10 cellular contexts compared by ENCODE assay signal in genomic region chr5:72555871-72556270, GRCh38. TPM values are rescaled to one million over a fixed set of nuclear protein-coding genes. Genes with fewer than 3 reads are reported as not detected.
A peak's percentile ranks its signal among the peaks of the same experiment; 100 is the strongest.
DNase-seq lines count a peak whose midpoint lies in the region; ATAC-seq and TF ChIP-seq lines count a peak whose summit lies in the region.
"Had no signal": no experiment of that assay in that cellular context is flagged by ENCODE, and none has a peak within 500 bp of the region (broad histone marks: within the 10 kb centered on the region; RNA-seq: fewer than 3 reads in every experiment).

No MANE protein-coding gene starts in this region.

- no peaks in the 10 kb centered on the region for H3K36me3 Mint-ChIP-seq in Caco-2 (ENCODE audit: insufficient read depth, unreplicated experiment)
- no peaks in the 10 kb centered on the region for H3K36me3 Mint-ChIP-seq in dendritic cell treated with granulocyte-macrophage colony-stimulating factor and Interleukin-4, amounts not matched to agents 40 ng/mL and 50 ng/mL, for 4 days (ENCODE audit: low read depth)
- H3K36me3 Mint-ChIP-seq in neural progenitor cell: no peaks in the 10 kb centered on the region

- TF ChIP-seq POLR2A in stomach (IDR thresholded peaks at IDR 0.05): no peak

- H3K9me3 Mint-ChIP-seq in Caco-2 (ENCODE audit: unreplicated experiment) (no peaks in the 10 kb centered on the region), neural progenitor cell (no peaks in the 10 kb centered on the region)
- no peaks in the 10 kb centered on the region for H3K9me3 Mint-ChIP-seq in dendritic cell treated with granulocyte-macrophage colony-stimulating factor and Interleukin-4, amounts not matched to agents 40 ng/mL and 50 ng/mL, for 4 days

- H3K4me1 ChIP-seq in Caco-2: no peaks in the 10 kb centered on the region
- peaks cover 14% of the 10 kb centered on the region for H3K4me1 ChIP-seq in neural progenitor cell
- H3K4me1 ChIP-seq in stomach: peaks cover 7 to 21% (median 18%) of the 10 kb centered on the region in 4 donors

- H3K4me1 Mint-ChIP-seq in Caco-2 (ENCODE audit: low read depth, unreplicated experiment) (peaks cover 7% of the 10 kb centered on the region), neural progenitor cell (peaks cover 43% of the 10 kb centered on the region)
- H3K4me1 Mint-ChIP-seq in dendritic cell treated with granulocyte-macrophage colony-stimulating factor and Interleukin-4, amounts not matched to agents 40 ng/mL and 50 ng/mL, for 4 days (ENCODE audit: low read depth): peaks cover 26% of the 10 kb centered on the region

- CTCF ChIA-PET in Caco-2 (lab: Charles Lee): interaction anchor here (2.0 kb wide), 1 partner anchor 189 kb away, joined by 11 read pairs; no protein-coding TSS in a partner anchor

- H3K4me3 ChIP-seq in Caco-2 (ENCODE audit: low read depth, low read length) (peak overlapping the region; percentile 44), neural progenitor cell (peak overlapping the region; percentile 34), stomach (peak overlapping the region in 1 of 4 donors; percentile 52)

- H3K27ac Mint-ChIP-seq in Caco-2 (ENCODE audit: unreplicated experiment) (peak overlapping the region; percentile 58), neural progenitor cell (peak overlapping the region; percentile 85)
- H3K27ac Mint-ChIP-seq in dendritic cell treated with granulocyte-macrophage colony-stimulating factor and Interleukin-4, amounts not matched to agents 40 ng/mL and 50 ng/mL, for 4 days: peak overlapping the region; percentile 86

- H3K27ac ChIP-seq in neural progenitor cell (no peak overlapping the region), stomach (peak overlapping the region in 1 of 5 donors; percentile 71)

- no peak overlapping the region for H3K9ac ChIP-seq in neural progenitor cell

- peaks cover 14% of the 10 kb centered on the region for H3F3A ChIP-seq in neural progenitor cell (ENCODE audit: low read depth)

- H3K79me2 ChIP-seq in neural progenitor cell (ENCODE audit: low read depth): no peaks in the 10 kb centered on the region

- TF ChIP-seq EP300 in stomach (IDR thresholded peaks at IDR 0.05): no peak

- no peaks in the 10 kb centered on the region for H4K20me1 ChIP-seq in neural progenitor cell (ENCODE audit: low read depth)

- H3K27me3 Mint-ChIP-seq in Caco-2 (ENCODE audit: insufficient read depth, unreplicated experiment) (no peaks in the 10 kb centered on the region), neural progenitor cell (ENCODE audit: insufficient read depth, low read depth) (peaks cover 8% of the 10 kb centered on the region)
- peaks cover 26% of the 10 kb centered on the region for H3K27me3 Mint-ChIP-seq in dendritic cell treated with granulocyte-macrophage colony-stimulating factor and Interleukin-4, amounts not matched to agents 40 ng/mL and 50 ng/mL, for 4 days

- 36 to 58% (median 53%) methylated on average over 1 of the region's 1 CpG for WGBS in stomach, 5 donors

- peak overlapping the region; percentile 79 for H3K4me2 ChIP-seq in neural progenitor cell

- H3K9me3 ChIP-seq in Caco-2: no peaks in the 10 kb centered on the region
- no peaks in the 10 kb centered on the region for H3K9me3 ChIP-seq in neural progenitor cell (ENCODE audit: low read depth)
- H3K9me3 ChIP-seq in stomach: no peaks in the 10 kb centered on the region

- TF ChIP-seq CTCF in Caco-2 (IDR thresholded peaks at IDR 0.05; ENCODE audit: insufficient read depth in 1 of 2, low read depth in 1 of 2, low read length in 1 of 2, severe bottlenecking in 1 of 2, unreplicated experiment in 1 of 2) (no peak), neural progenitor cell (IDR thresholded peaks at IDR 0.05) (no peak), stomach (IDR thresholded peaks at IDR 0.05) (no peak)

- ATAC-seq in HG03571 (IDR thresholded peaks at IDR 0.05; ENCODE audit: unreplicated experiment): no peak

- POLR2A ChIA-PET in Caco-2 (lab: Charles Lee): no interaction called here

- BruUV-seq in Caco-2 (replicated peaks; lab: Mats Ljungman, UMichigan): no TSS peak

- H2AFZ ChIP-seq in neural progenitor cell (replicated peaks): peak overlapping the region; percentile 90

- H3K4me3 Mint-ChIP-seq in Caco-2 (ENCODE audit: unreplicated experiment): peak overlapping the region; percentile 80
- no peak overlapping the region for H3K4me3 Mint-ChIP-seq in dendritic cell treated with granulocyte-macrophage colony-stimulating factor and Interleukin-4, amounts not matched to agents 40 ng/mL and 50 ng/mL, for 4 days
- peak overlapping the region; percentile 75 for H3K4me3 Mint-ChIP-seq in neural progenitor cell

- DNase-seq in Caco-2: no peak
- peak; percentile 54 for DNase-seq in NCI-H1092 treated with DMSO at 0.1 percent for 48 hours (lab: John Stamatoyannopoulos, UW)
- DNase-seq in neural progenitor cell (ENCODE audit: low spot score): peak; percentile 38
- no peak for DNase-seq in NCI-H187 treated with DMSO at 0.1 percent for 48 hours (lab: John Stamatoyannopoulos, UW)
- DNase-seq in stomach: no peak
- DNase-seq in NCI-H1105 (lab: John Stamatoyannopoulos, UW): no peak
- DNase-seq: NCI-H1105 treated with DMSO at 0.1 percent for 48 hours had no signal

- intact Hi-C loops in Caco-2 (cut with micrococcal nuclease; ENCODE audit: unreplicated experiment): loop anchor here (1.0 kb wide), 1 partner anchor 190 kb away; no protein-coding TSS in a partner anchor
- intact Hi-C loops in dendritic cell treated with granulocyte-macrophage colony-stimulating factor and Interleukin-4, amounts not matched to agents 40 ng/mL and 50 ng/mL, for 4 days (cut with micrococcal nuclease): no loop called here
- intact Hi-C loops in stomach (cut with DNase I; ENCODE audit: low total_unique reads): no loop called here

- H3K27me3 ChIP-seq in Caco-2 (replicated peaks; ENCODE audit: control insufficient read depth, insufficient read depth, low read length) (no peaks in the 10 kb centered on the region), neural progenitor cell (no peaks in the 10 kb centered on the region), stomach (no peaks in the 10 kb centered on the region)

- H3K36me3 ChIP-seq in Caco-2 (ENCODE audit: control insufficient read depth, insufficient read depth, low read length): no peaks in the 10 kb centered on the region
- no peaks in the 10 kb centered on the region for H3K36me3 ChIP-seq in neural progenitor cell
- H3K36me3 ChIP-seq in stomach: no peaks in the 10 kb centered on the region

RNA-seq across cellular contexts. Expression of gene ZNF366, which starts 48.7 kb away (rescaled TPM):
- total RNA-seq in Caco-2 (2022) (not detected in 2 replicates), neural progenitor cell (ENCODE audit: low replicate concordance) (not detected in 2 replicates), stomach (1 to 10 TPM in 4 of 5 donors, not detected in 1; 1.7 to 6.8 (median 4.5) TPM)
- polyA plus RNA-seq in stomach: under 1 TPM; 0.10 to 0.46 (median 0.37) TPM
- total RNA-seq: bronchial epithelial cell had no signal

Comparison
In these comparisons a context has a peak if more than half of its experiments do, and no peak if none do; other contexts are left out.
1. DNase-seq: peak in NCI-H1092 treated with DMSO at 0.1 percent for 48 hours (single experiment) and neural progenitor cell (single experiment); none in Caco-2 (0 of 2), NCI-H187 treated with DMSO at 0.1 percent for 48 hours (single experiment), stomach (single experiment) and NCI-H1105 (single experiment).
2. Peak in every context shown above with its lines, with median percentiles within 50 percentile points of each other: H3K27ac Mint-ChIP-seq.